8 cellular contexts compared by ENCODE assay signal in the genomic region with DNA sequence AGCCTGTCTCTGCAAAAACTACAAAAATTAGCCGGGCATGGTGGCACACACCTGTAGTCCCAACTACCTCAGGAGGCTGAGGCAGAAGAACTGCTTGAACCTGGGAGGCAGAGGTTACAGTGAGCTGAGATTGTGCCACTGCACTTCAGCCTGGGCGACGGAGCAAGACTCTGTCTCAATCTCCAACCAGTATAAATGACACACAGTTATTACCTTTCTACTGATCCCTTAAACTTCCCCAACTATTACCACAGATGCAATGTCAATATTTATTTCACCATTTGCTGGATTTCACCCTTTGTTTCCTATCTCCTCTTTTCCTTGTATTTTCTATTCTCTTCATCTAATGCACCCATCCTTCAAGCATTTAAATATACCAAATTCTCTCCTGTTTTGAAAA.
"Had no signal": no experiment of that assay in that cellular context is flagged by ENCODE, and none has a peak within 500 bp of the region (broad histone marks: within the 10 kb centered on the region; RNA-seq: fewer than 3 reads in every experiment).

No MANE protein-coding gene starts in this region.

- DNase-seq: GM23248, GOT3, H7, H9, HCEC 1CT, HFFc6 had no signal

- H3K4me3 Mint-ChIP-seq: GM23338, H9, HFFc6 had no signal

- H3K4me1 Mint-ChIP-seq: GM23338 had no signal

- ATAC-seq: GM23338, HCT116 had no signal

- H3K9me3 Mint-ChIP-seq: GM23338, H9 had no signal

- H3K27ac Mint-ChIP-seq: GM23338, H9, HFFc6 had no signal
